In the genomic region with DNA sequence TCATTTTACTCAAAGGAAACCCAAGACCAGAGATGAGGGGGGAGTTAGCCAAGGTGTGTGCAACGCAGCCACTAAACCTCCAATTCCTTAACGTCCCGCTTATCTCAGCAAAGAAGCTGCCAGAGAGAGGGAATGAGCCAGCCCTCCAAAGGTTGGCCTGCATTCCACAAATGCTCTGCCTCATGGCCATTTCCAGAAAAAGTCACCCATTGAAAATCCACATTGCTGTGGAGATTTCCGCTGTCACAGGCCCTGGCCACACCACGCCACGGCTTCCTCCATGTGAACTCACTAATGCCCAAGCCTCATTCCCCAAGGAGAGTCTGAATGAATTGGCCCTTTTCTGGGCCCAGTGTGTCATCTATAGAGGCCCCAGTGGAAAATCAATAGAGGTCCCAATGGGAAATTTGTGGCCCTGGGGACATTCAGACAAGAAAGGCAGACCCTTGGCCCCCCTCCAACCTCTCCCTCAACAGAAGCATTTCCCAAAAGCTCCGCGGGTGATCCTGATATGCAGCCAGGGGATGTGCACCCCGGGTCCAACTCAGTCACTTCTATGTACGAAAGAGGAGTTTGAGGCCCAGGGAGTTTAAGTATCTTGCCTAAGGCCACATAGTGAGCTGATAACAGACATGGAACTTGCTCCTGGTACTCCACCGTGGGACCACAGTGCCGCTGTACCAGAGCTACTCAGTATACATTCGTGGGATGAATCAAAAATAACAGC, we compare ENCODE assay signal across 1 cellular context.
TF ChIP-seq lines count a peak whose summit lies in the region.

No MANE protein-coding gene starts in this region.

TF ChIP-seq in HEK293, 187 proteins besides CTCF, POLR2A, EP300 and RAD21 (continued from another document):
- TF ChIP-seq, protein P1, sequence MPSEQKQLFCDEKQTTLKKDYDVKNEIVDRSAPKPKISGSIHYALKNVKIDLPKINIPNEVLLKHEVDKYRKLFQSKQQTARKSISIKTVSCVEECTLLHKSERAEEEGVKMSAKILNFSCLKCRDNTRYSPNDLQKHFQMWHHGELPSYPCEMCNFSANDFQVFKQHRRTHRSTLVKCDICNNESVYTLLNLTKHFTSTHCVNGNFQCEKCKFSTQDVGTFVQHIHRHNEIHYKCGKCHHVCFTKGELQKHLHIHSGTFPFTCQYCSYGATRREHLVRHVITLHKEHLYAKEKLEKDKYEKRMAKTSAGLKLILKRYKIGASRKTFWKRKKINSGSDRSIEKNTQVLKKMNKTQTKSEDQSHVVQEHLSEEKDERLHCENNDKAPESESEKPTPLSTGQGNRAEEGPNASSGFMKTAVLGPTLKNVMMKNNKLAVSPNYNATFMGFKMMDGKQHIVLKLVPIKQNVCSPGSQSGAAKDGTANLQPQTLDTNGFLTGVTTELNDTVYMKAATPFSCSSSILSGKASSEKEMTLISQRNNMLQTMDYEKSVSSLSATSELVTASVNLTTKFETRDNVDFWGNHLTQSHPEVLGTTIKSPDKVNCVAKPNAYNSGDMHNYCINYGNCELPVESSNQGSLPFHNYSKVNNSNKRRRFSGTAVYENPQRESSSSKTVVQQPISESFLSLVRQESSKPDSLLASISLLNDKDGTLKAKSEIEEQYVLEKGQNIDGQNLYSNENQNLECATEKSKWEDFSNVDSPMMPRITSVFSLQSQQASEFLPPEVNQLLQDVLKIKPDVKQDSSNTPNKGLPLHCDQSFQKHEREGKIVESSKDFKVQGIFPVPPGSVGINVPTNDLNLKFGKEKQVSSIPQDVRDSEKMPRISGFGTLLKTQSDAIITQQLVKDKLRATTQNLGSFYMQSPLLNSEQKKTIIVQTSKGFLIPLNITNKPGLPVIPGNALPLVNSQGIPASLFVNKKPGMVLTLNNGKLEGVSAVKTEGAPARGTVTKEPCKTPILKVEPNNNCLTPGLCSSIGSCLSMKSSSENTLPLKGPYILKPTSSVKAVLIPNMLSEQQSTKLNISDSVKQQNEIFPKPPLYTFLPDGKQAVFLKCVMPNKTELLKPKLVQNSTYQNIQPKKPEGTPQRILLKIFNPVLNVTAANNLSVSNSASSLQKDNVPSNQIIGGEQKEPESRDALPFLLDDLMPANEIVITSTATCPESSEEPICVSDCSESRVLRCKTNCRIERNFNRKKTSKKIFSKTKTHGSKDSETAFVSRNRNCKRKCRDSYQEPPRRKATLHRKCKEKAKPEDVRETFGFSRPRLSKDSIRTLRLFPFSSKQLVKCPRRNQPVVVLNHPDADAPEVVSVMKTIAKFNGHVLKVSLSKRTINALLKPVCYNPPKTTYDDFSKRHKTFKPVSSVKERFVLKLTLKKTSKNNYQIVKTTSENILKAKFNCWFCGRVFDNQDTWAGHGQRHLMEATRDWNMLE (tag by site-specific recombination; conservative IDR thresholded peaks at IDR 0.05; ENCODE audit: low read depth), result no peak
- TF ChIP-seq ZNF658 (tag by site-specific recombination; IDR thresholded peaks at IDR 0.05), result no peak
- peak; percentile 64; the same call in 1 of the 2 replicates for TF ChIP-seq OSR2 (tag by site-specific recombination; IDR thresholded peaks at IDR 0.05)
- no peak for TF ChIP-seq ZNF19 (tag by site-specific recombination; IDR thresholded peaks at IDR 0.05; ENCODE audit: low read depth)
- TF ChIP-seq ZNF530 (tag by site-specific recombination; IDR thresholded peaks at IDR 0.05; ENCODE audit: low read depth), result no peak
- TF ChIP-seq ZNF571 (tag by site-specific recombination; IDR thresholded peaks at IDR 0.05), result no peak
- TF ChIP-seq, protein P2, sequence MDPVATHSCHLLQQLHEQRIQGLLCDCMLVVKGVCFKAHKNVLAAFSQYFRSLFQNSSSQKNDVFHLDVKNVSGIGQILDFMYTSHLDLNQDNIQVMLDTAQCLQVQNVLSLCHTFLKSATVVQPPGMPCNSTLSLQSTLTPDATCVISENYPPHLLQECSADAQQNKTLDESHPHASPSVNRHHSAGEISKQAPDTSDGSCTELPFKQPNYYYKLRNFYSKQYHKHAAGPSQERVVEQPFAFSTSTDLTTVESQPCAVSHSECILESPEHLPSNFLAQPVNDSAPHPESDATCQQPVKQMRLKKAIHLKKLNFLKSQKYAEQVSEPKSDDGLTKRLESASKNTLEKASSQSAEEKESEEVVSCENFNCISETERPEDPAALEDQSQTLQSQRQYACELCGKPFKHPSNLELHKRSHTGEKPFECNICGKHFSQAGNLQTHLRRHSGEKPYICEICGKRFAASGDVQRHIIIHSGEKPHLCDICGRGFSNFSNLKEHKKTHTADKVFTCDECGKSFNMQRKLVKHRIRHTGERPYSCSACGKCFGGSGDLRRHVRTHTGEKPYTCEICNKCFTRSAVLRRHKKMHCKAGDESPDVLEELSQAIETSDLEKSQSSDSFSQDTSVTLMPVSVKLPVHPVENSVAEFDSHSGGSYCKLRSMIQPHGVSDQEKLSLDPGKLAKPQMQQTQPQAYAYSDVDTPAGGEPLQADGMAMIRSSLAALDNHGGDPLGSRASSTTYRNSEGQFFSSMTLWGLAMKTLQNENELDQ (tag by site-specific recombination; IDR thresholded peaks at IDR 0.05; ENCODE audit: low read depth), result no peak
- TF ChIP-seq ZNF211 (tag by site-specific recombination; IDR thresholded peaks at IDR 0.05; ENCODE audit: low read depth), result no peak
- TF ChIP-seq, protein P3, sequence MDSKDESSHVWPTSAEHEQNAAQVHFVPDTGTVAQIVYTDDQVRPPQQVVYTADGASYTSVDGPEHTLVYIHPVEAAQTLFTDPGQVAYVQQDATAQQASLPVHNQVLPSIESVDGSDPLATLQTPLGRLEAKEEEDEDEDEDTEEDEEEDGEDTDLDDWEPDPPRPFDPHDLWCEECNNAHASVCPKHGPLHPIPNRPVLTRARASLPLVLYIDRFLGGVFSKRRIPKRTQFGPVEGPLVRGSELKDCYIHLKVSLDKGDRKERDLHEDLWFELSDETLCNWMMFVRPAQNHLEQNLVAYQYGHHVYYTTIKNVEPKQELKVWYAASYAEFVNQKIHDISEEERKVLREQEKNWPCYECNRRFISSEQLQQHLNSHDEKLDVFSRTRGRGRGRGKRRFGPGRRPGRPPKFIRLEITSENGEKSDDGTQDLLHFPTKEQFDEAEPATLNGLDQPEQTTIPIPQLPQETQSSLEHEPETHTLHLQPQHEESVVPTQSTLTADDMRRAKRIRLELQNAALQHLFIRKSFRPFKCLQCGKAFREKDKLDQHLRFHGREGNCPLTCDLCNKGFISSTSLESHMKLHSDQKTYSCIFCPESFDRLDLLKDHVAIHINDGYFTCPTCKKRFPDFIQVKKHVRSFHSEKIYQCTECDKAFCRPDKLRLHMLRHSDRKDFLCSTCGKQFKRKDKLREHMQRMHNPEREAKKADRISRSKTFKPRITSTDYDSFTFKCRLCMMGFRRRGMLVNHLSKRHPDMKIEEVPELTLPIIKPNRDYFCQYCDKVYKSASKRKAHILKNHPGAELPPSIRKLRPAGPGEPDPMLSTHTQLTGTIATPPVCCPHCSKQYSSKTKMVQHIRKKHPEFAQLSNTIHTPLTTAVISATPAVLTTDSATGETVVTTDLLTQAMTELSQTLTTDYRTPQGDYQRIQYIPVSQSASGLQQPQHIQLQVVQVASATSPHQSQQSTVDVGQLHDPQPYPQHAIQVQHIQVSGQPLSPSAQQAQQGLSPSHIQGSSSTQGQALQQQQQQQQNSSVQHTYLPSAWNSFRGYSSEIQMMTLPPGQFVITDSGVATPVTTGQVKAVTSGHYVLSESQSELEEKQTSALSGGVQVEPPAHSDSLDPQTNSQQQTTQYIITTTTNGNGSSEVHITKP (tag by site-specific recombination; IDR thresholded peaks at IDR 0.05), result peak; percentile 38
- TF ChIP-seq, protein P4, sequence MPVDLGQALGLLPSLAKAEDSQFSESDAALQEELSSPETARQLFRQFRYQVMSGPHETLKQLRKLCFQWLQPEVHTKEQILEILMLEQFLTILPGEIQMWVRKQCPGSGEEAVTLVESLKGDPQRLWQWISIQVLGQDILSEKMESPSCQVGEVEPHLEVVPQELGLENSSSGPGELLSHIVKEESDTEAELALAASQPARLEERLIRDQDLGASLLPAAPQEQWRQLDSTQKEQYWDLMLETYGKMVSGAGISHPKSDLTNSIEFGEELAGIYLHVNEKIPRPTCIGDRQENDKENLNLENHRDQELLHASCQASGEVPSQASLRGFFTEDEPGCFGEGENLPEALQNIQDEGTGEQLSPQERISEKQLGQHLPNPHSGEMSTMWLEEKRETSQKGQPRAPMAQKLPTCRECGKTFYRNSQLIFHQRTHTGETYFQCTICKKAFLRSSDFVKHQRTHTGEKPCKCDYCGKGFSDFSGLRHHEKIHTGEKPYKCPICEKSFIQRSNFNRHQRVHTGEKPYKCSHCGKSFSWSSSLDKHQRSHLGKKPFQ (tag by site-specific recombination; IDR thresholded peaks at IDR 0.05), result no peak
- TF ChIP-seq, protein P5, sequence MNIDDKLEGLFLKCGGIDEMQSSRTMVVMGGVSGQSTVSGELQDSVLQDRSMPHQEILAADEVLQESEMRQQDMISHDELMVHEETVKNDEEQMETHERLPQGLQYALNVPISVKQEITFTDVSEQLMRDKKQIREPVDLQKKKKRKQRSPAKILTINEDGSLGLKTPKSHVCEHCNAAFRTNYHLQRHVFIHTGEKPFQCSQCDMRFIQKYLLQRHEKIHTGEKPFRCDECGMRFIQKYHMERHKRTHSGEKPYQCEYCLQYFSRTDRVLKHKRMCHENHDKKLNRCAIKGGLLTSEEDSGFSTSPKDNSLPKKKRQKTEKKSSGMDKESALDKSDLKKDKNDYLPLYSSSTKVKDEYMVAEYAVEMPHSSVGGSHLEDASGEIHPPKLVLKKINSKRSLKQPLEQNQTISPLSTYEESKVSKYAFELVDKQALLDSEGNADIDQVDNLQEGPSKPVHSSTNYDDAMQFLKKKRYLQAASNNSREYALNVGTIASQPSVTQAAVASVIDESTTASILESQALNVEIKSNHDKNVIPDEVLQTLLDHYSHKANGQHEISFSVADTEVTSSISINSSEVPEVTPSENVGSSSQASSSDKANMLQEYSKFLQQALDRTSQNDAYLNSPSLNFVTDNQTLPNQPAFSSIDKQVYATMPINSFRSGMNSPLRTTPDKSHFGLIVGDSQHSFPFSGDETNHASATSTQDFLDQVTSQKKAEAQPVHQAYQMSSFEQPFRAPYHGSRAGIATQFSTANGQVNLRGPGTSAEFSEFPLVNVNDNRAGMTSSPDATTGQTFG (tag by site-specific recombination; IDR thresholded peaks at IDR 0.05; ENCODE audit: borderline replicate concordance), result no peak
- TF ChIP-seq, protein P6, sequence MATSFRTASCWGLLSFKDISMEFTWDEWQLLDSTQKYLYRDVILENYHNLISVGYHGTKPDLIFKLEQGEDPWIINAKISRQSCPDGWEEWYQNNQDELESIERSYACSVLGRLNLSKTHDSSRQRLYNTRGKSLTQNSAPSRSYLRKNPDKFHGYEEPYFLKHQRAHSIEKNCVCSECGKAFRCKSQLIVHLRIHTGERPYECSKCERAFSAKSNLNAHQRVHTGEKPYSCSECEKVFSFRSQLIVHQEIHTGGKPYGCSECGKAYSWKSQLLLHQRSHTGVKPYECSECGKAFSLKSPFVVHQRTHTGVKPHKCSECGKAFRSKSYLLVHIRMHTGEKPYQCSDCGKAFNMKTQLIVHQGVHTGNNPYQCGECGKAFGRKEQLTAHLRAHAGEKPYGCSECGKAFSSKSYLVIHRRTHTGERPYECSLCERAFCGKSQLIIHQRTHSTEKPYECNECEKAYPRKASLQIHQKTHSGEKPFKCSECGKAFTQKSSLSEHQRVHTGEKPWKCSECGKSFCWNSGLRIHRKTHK (tag by site-specific recombination; IDR thresholded peaks at IDR 0.05), result no peak
- TF ChIP-seq, protein P7, sequence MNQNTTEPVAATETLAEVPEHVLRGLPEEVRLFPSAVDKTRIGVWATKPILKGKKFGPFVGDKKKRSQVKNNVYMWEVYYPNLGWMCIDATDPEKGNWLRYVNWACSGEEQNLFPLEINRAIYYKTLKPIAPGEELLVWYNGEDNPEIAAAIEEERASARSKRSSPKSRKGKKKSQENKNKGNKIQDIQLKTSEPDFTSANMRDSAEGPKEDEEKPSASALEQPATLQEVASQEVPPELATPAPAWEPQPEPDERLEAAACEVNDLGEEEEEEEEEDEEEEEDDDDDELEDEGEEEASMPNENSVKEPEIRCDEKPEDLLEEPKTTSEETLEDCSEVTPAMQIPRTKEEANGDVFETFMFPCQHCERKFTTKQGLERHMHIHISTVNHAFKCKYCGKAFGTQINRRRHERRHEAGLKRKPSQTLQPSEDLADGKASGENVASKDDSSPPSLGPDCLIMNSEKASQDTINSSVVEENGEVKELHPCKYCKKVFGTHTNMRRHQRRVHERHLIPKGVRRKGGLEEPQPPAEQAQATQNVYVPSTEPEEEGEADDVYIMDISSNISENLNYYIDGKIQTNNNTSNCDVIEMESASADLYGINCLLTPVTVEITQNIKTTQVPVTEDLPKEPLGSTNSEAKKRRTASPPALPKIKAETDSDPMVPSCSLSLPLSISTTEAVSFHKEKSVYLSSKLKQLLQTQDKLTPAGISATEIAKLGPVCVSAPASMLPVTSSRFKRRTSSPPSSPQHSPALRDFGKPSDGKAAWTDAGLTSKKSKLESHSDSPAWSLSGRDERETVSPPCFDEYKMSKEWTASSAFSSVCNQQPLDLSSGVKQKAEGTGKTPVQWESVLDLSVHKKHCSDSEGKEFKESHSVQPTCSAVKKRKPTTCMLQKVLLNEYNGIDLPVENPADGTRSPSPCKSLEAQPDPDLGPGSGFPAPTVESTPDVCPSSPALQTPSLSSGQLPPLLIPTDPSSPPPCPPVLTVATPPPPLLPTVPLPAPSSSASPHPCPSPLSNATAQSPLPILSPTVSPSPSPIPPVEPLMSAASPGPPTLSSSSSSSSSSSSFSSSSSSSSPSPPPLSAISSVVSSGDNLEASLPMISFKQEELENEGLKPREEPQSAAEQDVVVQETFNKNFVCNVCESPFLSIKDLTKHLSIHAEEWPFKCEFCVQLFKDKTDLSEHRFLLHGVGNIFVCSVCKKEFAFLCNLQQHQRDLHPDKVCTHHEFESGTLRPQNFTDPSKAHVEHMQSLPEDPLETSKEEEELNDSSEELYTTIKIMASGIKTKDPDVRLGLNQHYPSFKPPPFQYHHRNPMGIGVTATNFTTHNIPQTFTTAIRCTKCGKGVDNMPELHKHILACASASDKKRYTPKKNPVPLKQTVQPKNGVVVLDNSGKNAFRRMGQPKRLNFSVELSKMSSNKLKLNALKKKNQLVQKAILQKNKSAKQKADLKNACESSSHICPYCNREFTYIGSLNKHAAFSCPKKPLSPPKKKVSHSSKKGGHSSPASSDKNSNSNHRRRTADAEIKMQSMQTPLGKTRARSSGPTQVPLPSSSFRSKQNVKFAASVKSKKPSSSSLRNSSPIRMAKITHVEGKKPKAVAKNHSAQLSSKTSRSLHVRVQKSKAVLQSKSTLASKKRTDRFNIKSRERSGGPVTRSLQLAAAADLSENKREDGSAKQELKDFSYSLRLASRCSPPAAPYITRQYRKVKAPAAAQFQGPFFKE (tag by site-specific recombination; IDR thresholded peaks at IDR 0.05; ENCODE audit: borderline replicate concordance), result no peak
- TF ChIP-seq ZSCAN23 (tag by site-specific recombination; IDR thresholded peaks at IDR 0.05), result no peak
- TF ChIP-seq ZNF501 (tag by site-specific recombination; IDR thresholded peaks at IDR 0.05), result no peak
- no peak for TF ChIP-seq ZXDB (tag by site-specific recombination; IDR thresholded peaks at IDR 0.05)
- no peak for TF ChIP-seq ZNF555 (tag by site-specific recombination; conservative IDR thresholded peaks at IDR 0.05)
- TF ChIP-seq ZNF184 (tag by site-specific recombination; IDR thresholded peaks at IDR 0.05), result no peak
- TF ChIP-seq ZNF830 (tag by site-specific recombination; IDR thresholded peaks at IDR 0.05; ENCODE audit: low read depth), result no peak
TF ChIP-seq in HEK293: peak in this region for 7.
